Comparison of ENCODE assay signal across 2 cellular contexts in the genomic region with DNA sequence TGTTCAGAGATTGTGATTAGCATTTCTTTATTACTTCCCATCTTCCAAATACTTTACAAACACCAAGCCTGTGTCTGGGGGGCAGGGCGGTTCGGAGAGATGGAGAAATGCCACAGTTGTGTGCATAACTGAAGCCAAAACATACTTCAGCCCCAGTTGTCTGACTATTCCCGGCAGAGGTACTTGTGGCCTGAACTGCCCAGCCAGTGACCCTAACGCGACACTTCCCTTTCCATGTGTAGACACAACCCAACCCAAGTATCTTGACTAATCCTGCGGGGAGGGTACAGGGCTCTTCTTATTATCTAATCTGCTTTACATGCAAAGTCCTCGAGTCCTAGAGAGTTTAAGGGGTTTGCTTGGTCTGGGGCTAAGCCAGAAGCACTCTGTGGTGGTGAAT.
A peak's percentile ranks its signal among the peaks of the same experiment; 100 is the strongest.
TF ChIP-seq lines count a peak whose summit lies in the region.

No MANE protein-coding gene starts in this region.

TF ChIP-seq in liver, 16 proteins besides CTCF, POLR2A, EP300 and RAD21 (continued from another document):
- peak; percentile 81 for TF ChIP-seq YY1 (IDR thresholded peaks at IDR 0.05)
- TF ChIP-seq HNF4A (conservative IDR thresholded peaks at IDR 0.05) = peak; percentile 83 to 87
- TF ChIP-seq NR2F2 (IDR thresholded peaks at IDR 0.05) = no peak
- no peak for TF ChIP-seq FOXA1 (IDR thresholded peaks at IDR 0.05)
- TF ChIP-seq MAX (IDR thresholded peaks at IDR 0.05) = peak; percentile 90
- TF ChIP-seq, protein P1, sequence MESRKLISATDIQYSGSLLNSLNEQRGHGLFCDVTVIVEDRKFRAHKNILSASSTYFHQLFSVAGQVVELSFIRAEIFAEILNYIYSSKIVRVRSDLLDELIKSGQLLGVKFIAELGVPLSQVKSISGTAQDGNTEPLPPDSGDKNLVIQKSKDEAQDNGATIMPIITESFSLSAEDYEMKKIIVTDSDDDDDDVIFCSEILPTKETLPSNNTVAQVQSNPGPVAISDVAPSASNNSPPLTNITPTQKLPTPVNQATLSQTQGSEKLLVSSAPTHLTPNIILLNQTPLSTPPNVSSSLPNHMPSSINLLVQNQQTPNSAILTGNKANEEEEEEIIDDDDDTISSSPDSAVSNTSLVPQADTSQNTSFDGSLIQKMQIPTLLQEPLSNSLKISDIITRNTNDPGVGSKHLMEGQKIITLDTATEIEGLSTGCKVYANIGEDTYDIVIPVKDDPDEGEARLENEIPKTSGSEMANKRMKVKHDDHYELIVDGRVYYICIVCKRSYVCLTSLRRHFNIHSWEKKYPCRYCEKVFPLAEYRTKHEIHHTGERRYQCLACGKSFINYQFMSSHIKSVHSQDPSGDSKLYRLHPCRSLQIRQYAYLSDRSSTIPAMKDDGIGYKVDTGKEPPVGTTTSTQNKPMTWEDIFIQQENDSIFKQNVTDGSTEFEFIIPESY (IDR thresholded peaks at IDR 0.05) = peak; percentile 76
- peak; percentile 80 for TF ChIP-seq FOXA2 (IDR thresholded peaks at IDR 0.05)
- TF ChIP-seq SP1 (IDR thresholded peaks at IDR 0.05) = peak; percentile 83
- TF ChIP-seq HNF4G (IDR thresholded peaks at IDR 0.05) = peak; percentile 22
- peak; percentile 45 to 59 for TF ChIP-seq JUND (IDR thresholded peaks at IDR 0.05)
- TF ChIP-seq RXRA (IDR thresholded peaks at IDR 0.05) = peak; percentile 97
- TF ChIP-seq GABPA (IDR thresholded peaks at IDR 0.05 in 1 of 2, conservative IDR thresholded peaks at IDR 0.05 in 1 of 2) = peak in 1 of 2 donors; percentile 20
- peak; percentile 39 for TF ChIP-seq ATF3 (IDR thresholded peaks at IDR 0.05)
- TF ChIP-seq REST (IDR thresholded peaks at IDR 0.05) = peak; percentile 49
- no peak for TF ChIP-seq TAF1 (conservative IDR thresholded peaks at IDR 0.05)

TF ChIP-seq in HepG2, 621 proteins besides CTCF, POLR2A, EP300 and RAD21:
- TF ChIP-seq GLMP (CRISPR knock-in tag; IDR thresholded peaks at IDR 0.05; ENCODE audit: borderline replicate concordance) (no peak), NFKBIZ (CRISPR knock-in tag; IDR thresholded peaks at IDR 0.05) (no peak), HNRNPK (IDR thresholded peaks at IDR 0.05; ENCODE audit: low read depth, low read length, poor library complexity, severe bottlenecking) (no peak), HNRNPUL1 (IDR thresholded peaks at IDR 0.05; ENCODE audit: low read depth, low read length) (no peak), TBL1XR1 (IDR thresholded peaks at IDR 0.05; ENCODE audit: borderline replicate concordance, low read length, partially characterized antibody) (no peak), ZNF572 (CRISPR knock-in tag; IDR thresholded peaks at IDR 0.05) (no peak), ZBTB39 (CRISPR knock-in tag; IDR thresholded peaks at IDR 0.05) (no peak), CAMTA2 (CRISPR knock-in tag; IDR thresholded peaks at IDR 0.05; ENCODE audit: borderline replicate concordance) (no peak), SOX6 (IDR thresholded peaks at IDR 0.05) (no peak), SOX6 (CRISPR knock-in tag; IDR thresholded peaks at IDR 0.05) (no peak), RFXANK (CRISPR knock-in tag; IDR thresholded peaks at IDR 0.05) (no peak), SIN3A (IDR thresholded peaks at IDR 0.05; ENCODE audit: borderline replicate concordance, low read depth, low read length) (no peak), ZNF570 (CRISPR knock-in tag; IDR thresholded peaks at IDR 0.05; ENCODE audit: borderline replicate concordance) (no peak), ZNF138 (CRISPR knock-in tag; IDR thresholded peaks at IDR 0.05; ENCODE audit: low read depth) (no peak)
- TF ChIP-seq, protein P2, sequence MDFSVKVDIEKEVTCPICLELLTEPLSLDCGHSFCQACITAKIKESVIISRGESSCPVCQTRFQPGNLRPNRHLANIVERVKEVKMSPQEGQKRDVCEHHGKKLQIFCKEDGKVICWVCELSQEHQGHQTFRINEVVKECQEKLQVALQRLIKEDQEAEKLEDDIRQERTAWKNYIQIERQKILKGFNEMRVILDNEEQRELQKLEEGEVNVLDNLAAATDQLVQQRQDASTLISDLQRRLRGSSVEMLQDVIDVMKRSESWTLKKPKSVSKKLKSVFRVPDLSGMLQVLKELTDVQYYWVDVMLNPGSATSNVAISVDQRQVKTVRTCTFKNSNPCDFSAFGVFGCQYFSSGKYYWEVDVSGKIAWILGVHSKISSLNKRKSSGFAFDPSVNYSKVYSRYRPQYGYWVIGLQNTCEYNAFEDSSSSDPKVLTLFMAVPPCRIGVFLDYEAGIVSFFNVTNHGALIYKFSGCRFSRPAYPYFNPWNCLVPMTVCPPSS (IDR thresholded peaks at IDR 0.05) = no peak
